Comparison of ENCODE assay signal across 10 cellular contexts in genomic region chr17:63140255-63140654, GRCh38.
A peak's percentile ranks its signal among the peaks of the same experiment; 100 is the strongest.
DNase-seq lines count a peak whose midpoint lies in the region; ATAC-seq and TF ChIP-seq lines count a peak whose summit lies in the region.
"Had no signal": no experiment of that assay in that cellular context is flagged by ENCODE, and none has a peak within 500 bp of the region (broad histone marks: within the 10 kb centered on the region; RNA-seq: fewer than 3 reads in every experiment).

No MANE protein-coding gene starts in this region.

- H3K4me1 ChIP-seq in left lung, result peaks cover 0 to 8% of the 10 kb centered on the region in 2 donors

- ATAC-seq in HG03175 (IDR thresholded peaks at IDR 0.05; ENCODE audit: unreplicated experiment) (peak; percentile 52), left lung (peak; percentile 19)

- intact Hi-C loops in left lung (cut with DNase I), result no loop called here
- intact Hi-C loops in posterior vena cava (cut with DNase I), result no loop called here

- H3K4me3 ChIP-seq in left lung, result no peak overlapping the region
- H3K4me3 ChIP-seq: skin epidermis had no signal

- no peaks in the 10 kb centered on the region for H3K9me3 ChIP-seq in left lung

- H3K27ac ChIP-seq in left lung, result no peak overlapping the region
- H3K27ac ChIP-seq: skin epidermis had no signal

- no peaks in the 10 kb centered on the region for H3K36me3 ChIP-seq in left lung

- no peaks in the 10 kb centered on the region for H3K27me3 ChIP-seq in left lung

- TF ChIP-seq CTCF in left lung (IDR thresholded peaks at IDR 0.05), result no peak

- peak; percentile 19 for DNase-seq in Daoy (ENCODE audit: low read depth)
- peak; percentile 62 for DNase-seq in SKM-1 treated with dmso at 0.1 percent for 144 hours (lab: John Stamatoyannopoulos, UW; ENCODE audit: unreplicated experiment)
- no peak for DNase-seq in left lung
- no peak for DNase-seq in posterior vena cava (ENCODE audit: low spot score)
- no peak for DNase-seq in DMS153 (lab: John Stamatoyannopoulos, UW)
- no peak for DNase-seq in NCI-H128 (lab: John Stamatoyannopoulos, UW; ENCODE audit: unreplicated experiment)
- no peak for DNase-seq in activated gamma-delta T cell (lab: John Stamatoyannopoulos, UW)
- DNase-seq: activated CD8-positive, alpha-beta memory T cell treated with anti-CD3 and anti-CD28 coated beads for 24 hours had no signal

Comparison
In these comparisons a context has a peak if more than half of its experiments do, and no peak if none do; other contexts are left out.
1. DNase-seq: peak in Daoy (single experiment) and SKM-1 treated with dmso at 0.1 percent for 144 hours (single experiment); none in left lung (0 of 2), posterior vena cava (single experiment), DMS153 (single experiment), NCI-H128 (single experiment) and activated gamma-delta T cell (single experiment).